Comparison of ENCODE assay signal across 33 cellular contexts in genomic region chr1:244290386-244290785, GRCh38.
"Had no signal": no experiment of that assay in that cellular context is flagged by ENCODE, and none has a peak within 500 bp of the region (broad histone marks: within the 10 kb centered on the region; RNA-seq: fewer than 3 reads in every experiment).

No MANE protein-coding gene starts in this region.

- H3K4me3 Mint-ChIP-seq: activated B cell treated with CpG ODN at 0.5 μM for 24 hours; activated CD4-positive, alpha-beta memory T cell treated with anti-CD3 and anti-CD28 coated beads for 36 hours; activated CD4-positive, alpha-beta T cell treated with anti-CD3 and anti-CD28 coated beads, Interleukin-2, amount 10 ng/mL, durations not matched to agents 24 days and 14 days; activated naive CD4-positive, alpha-beta T cell treated with anti-CD3 and anti-CD28 coated beads for 36 hours; activated naive CD8-positive, alpha-beta T cell treated with anti-CD3 and anti-CD28 coated beads for 36 hours; activated T-cell treated with anti-CD3 and anti-CD28 coated beads, Interleukin-2, amount 50 U/mL, for 4 hours; activated T-cell treated with anti-CD3 and anti-CD28 coated beads, Interleukin-2, amount 50 U/mL, for 72 hours; activated T-helper 1 cell treated with anti-CD3 and anti-CD28 coated beads, Interleukin-12 subunit alpha, Interleukin-12 subunit beta, Interleukin-2, Interleukin-4 antibody, amounts not matched to agents 30 ng/mL and 10 ng/mL and 1 ng/mL, durations not matched to agents 14 hours and 24 hours and 36 hours; activated T-helper 17 cell treated with anti-CD3 and anti-CD28 coated beads, Interleukin-2, amount 50 U/mL, for 72 hours; T-helper 1 cell treated with Interleukin-12 subunit alpha and Interleukin-12 subunit beta and Interleukin-4 antibody, amounts not matched to agents 30 μg/mL and 1 μg/mL, for 36 hours; T-helper 2 cell treated with Interferon-gamma antibody and Interleukin-4, amounts not matched to agents 5 μg/mL and 100 μg/mL, for 36 hours had no signal

- H3K36me3 ChIP-seq: adrenal gland, brain microvascular endothelial cell, breast epithelium had no signal

- H3K27ac Mint-ChIP-seq: activated B cell treated with CpG ODN at 0.5 μM for 24 hours; activated CD4-positive, alpha-beta memory T cell treated with anti-CD3 and anti-CD28 coated beads for 36 hours; activated CD4-positive, alpha-beta T cell treated with anti-CD3 and anti-CD28 coated beads, Interleukin-2, amount 10 ng/mL, durations not matched to agents 24 days and 14 days; activated naive CD4-positive, alpha-beta T cell treated with anti-CD3 and anti-CD28 coated beads for 36 hours; activated naive CD4-positive, alpha-beta T cell treated with anti-CD3 and anti-CD28 coated beads, Interleukin-2, amount 50 U/mL, for 72 hours; activated naive CD8-positive, alpha-beta T cell treated with anti-CD3 and anti-CD28 coated beads for 36 hours; activated T-cell treated with anti-CD3 and anti-CD28 coated beads, Interleukin-2, amount 50 U/mL, for 72 hours; activated T-helper 1 cell treated with anti-CD3 and anti-CD28 coated beads, Interleukin-12 subunit alpha, Interleukin-12 subunit beta, Interleukin-2, Interleukin-4 antibody, amounts not matched to agents 30 ng/mL and 10 ng/mL and 1 ng/mL, durations not matched to agents 14 hours and 24 hours and 36 hours; activated T-helper 17 cell treated with anti-CD3 and anti-CD28 coated beads, Interleukin-2, amount 50 U/mL, for 72 hours; T-helper 1 cell treated with Interleukin-12 subunit alpha and Interleukin-12 subunit beta and Interleukin-4 antibody, amounts not matched to agents 30 μg/mL and 1 μg/mL, for 36 hours; T-helper 2 cell treated with Interferon-gamma antibody and Interleukin-4, amounts not matched to agents 5 μg/mL and 100 μg/mL, for 36 hours had no signal

- H3K27ac ChIP-seq: adrenal gland, body of pancreas, brain microvascular endothelial cell, breast epithelium, VCaP had no signal

- H3K4me1 Mint-ChIP-seq: activated B cell treated with CpG ODN at 0.5 μM for 24 hours; activated T-helper 17 cell treated with anti-CD3 and anti-CD28 coated beads, Interleukin-2, amount 50 U/mL, for 72 hours had no signal

- H3K4me3 ChIP-seq: adrenal gland, body of pancreas, breast epithelium had no signal

- ATAC-seq: activated naive CD4-positive, alpha-beta T cell treated with anti-CD3 and anti-CD28 coated beads, Interleukin-2, amount 50 U/mL, for 72 hours; activated T-cell treated with anti-CD3 and anti-CD28 coated beads, Interleukin-2, amount 50 U/mL, for 4 hours; activated T-cell treated with anti-CD3 and anti-CD28 coated beads, Interleukin-2, amount 50 U/mL, for 72 hours; activated T-helper 17 cell treated with anti-CD3 and anti-CD28 coated beads, Interleukin-2, amount 50 U/mL, for 72 hours; body of pancreas had no signal

- H3K9me3 ChIP-seq: adrenal gland, body of pancreas, breast epithelium had no signal

- H3K36me3 Mint-ChIP-seq: activated CD4-positive, alpha-beta memory T cell treated with anti-CD3 and anti-CD28 coated beads for 36 hours; activated naive CD4-positive, alpha-beta T cell treated with anti-CD3 and anti-CD28 coated beads, Interleukin-2, amount 50 U/mL, for 72 hours had no signal

- H3K27me3 ChIP-seq: adrenal gland, body of pancreas, brain microvascular endothelial cell, breast epithelium had no signal

- H3K4me1 ChIP-seq: adrenal gland, body of pancreas, breast epithelium had no signal

- H3K9me3 Mint-ChIP-seq: activated T-helper 17 cell treated with anti-CD3 and anti-CD28 coated beads, Interleukin-2, amount 50 U/mL, for 72 hours had no signal

- H3K27me3 Mint-ChIP-seq: activated B cell treated with CpG ODN at 0.5 μM for 24 hours had no signal

- DNase-seq: activated B cell treated with CpG ODN at 0.5 μM for 24 hours; activated CD4-positive, alpha-beta memory T cell treated with anti-CD3 and anti-CD28 coated beads for 36 hours; activated CD4-positive, alpha-beta T cell treated with anti-CD3 and anti-CD28 coated beads for 4 hours; activated CD4-positive, alpha-beta T cell treated with anti-CD3 and anti-CD28 coated beads, Interleukin-2, amount 10 ng/mL, durations not matched to agents 24 days and 14 days; activated CD4-positive, alpha-beta T cell treated with anti-CD3 and anti-CD28 coated beads, Interleukin-2, amount 50 U/mL, for 1 hour; activated CD4-positive, alpha-beta T cell treated with anti-CD3 and anti-CD28 coated beads, Interleukin-2, amount 50 U/mL, for 4 hours; activated CD4-positive, CD25-positive, alpha-beta regulatory T cell treated with anti-CD3 and anti-CD28 coated beads, Interleukin-2, amount 50 U/mL, for 72 hours; activated CD8-positive, alpha-beta memory T cell treated with anti-CD3 and anti-CD28 coated beads, Interleukin-2, amount 50 U/mL, for 4 hours; activated effector memory CD4-positive, alpha-beta T cell treated with anti-CD3 and anti-CD28 coated beads, Interleukin-2, amount 50 U/mL, for 16 hours; activated gamma-delta T cell treated with Interleukin-2 at 50 U/mL for 16 hours; activated naive CD4-positive, alpha-beta T cell; activated naive CD4-positive, alpha-beta T cell treated with anti-CD3 and anti-CD28 coated beads for 36 hours; activated naive CD4-positive, alpha-beta T cell treated with anti-CD3 and anti-CD28 coated beads, Interleukin-2, amount 50 U/mL, for 16 hours; activated naive CD8-positive, alpha-beta T cell treated with anti-CD3 and anti-CD28 coated beads for 36 hours; activated T-cell treated with anti-CD3 and anti-CD28 coated beads for 4 hours; activated T-cell treated with anti-CD3 and anti-CD28 coated beads, Interleukin-2, amount 50 U/mL, for 1 hour; activated T-cell treated with anti-CD3 and anti-CD28 coated beads, Interleukin-2, amount 50 U/mL, for 4 hours; activated T-cell treated with anti-CD3 and anti-CD28 coated beads, Interleukin-2, amount 50 U/mL, for 72 hours; adrenal gland; amniotic stem cell; aorta; body of pancreas; brain microvascular endothelial cell; central memory CD4-positive, alpha-beta T cell; T-helper 1 cell; T-helper 9 cell had no signal
